Comparison of ENCODE assay signal across 21 cellular contexts in the genomic region with DNA sequence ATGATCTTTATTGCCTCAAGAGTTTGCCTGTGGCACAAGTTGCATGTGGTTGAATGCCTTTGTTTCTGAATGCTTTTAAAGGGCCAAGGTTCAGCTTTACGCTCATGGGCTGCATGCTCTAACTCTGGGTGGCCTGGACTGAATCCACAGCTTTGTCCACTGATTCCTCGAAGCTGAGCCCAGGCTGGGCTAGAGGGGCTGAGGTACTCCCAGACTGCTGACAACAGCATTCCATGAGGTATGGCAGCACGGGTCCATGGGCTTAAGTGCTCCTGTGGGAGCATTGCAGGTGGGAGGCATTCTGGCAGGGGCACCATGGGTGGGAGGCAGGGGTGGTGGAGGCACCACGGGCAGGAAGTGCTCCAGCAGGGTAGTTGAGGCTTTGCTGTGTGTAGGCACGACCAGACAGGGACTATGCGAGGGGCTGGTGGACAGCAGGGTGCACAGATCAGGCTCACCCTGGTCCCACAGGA.
"Had no signal": no experiment of that assay in that cellular context is flagged by ENCODE, and none has a peak within 500 bp of the region (broad histone marks: within the 10 kb centered on the region; RNA-seq: fewer than 3 reads in every experiment).

No MANE protein-coding gene starts in this region.

- H3K27ac ChIP-seq: foreskin keratinocyte, lower lobe of right lung, spleen, thoracic aorta, VCaP had no signal

- H3K27me3 ChIP-seq: foreskin keratinocyte, spleen had no signal

- DNase-seq: activated CD4-positive, alpha-beta T cell treated with anti-CD3 and anti-CD28 coated beads for 1 hour; activated CD4-positive, alpha-beta T cell treated with anti-CD3 and anti-CD28 coated beads, Interleukin-2, amount 50 U/mL, for 1 hour; activated gamma-delta T cell treated with Interleukin-2 at 50 U/mL for 16 hours; activated T-cell treated with anti-CD3 and anti-CD28 coated beads, Interleukin-2, amount 50 U/mL, for 1 hour; caudate nucleus; effector memory CD4-positive, alpha-beta T cell; foreskin keratinocyte; hypothalamus; lower lobe of right lung; mesendoderm; naive B cell; retina; spleen; stimulated activated CD4-positive, alpha-beta T cell treated with anti-CD3 and anti-CD28 coated beads, Interleukin-4, amount 100 ng/mL, for 1 hour; stimulated activated naive CD4-positive, alpha-beta T cell treated with Interleukin-2 at 50 U/mL for 16 hours; T-cell had no signal

- H3K36me3 ChIP-seq: lower lobe of right lung, thoracic aorta had no signal

- H3K4me1 ChIP-seq: foreskin keratinocyte, lower lobe of right lung, spleen had no signal

- ATAC-seq: foreskin keratinocyte, T-cell had no signal

- H3K27me3 Mint-ChIP-seq: activated naive CD4-positive, alpha-beta T cell treated with anti-CD3 and anti-CD28 coated beads, Interleukin-2, amount 50 U/mL, for 24 hours; brain; naive B cell; T-cell had no signal

- H3K27ac Mint-ChIP-seq: activated naive CD4-positive, alpha-beta T cell treated with anti-CD3 and anti-CD28 coated beads, Interleukin-2, amount 50 U/mL, for 24 hours; brain; naive B cell; T-cell; T-helper 2 cell treated with Interferon-gamma antibody and Interleukin-4, amounts not matched to agents 5 μg/mL and 100 μg/mL, for 36 hours had no signal

- H3K4me3 Mint-ChIP-seq: activated naive CD4-positive, alpha-beta T cell treated with anti-CD3 and anti-CD28 coated beads, Interleukin-2, amount 50 U/mL, for 24 hours; brain; naive B cell; T-cell; T-helper 2 cell treated with Interferon-gamma antibody and Interleukin-4, amounts not matched to agents 5 μg/mL and 100 μg/mL, for 36 hours had no signal

- H3K9me3 ChIP-seq: thoracic aorta had no signal

- H3K4me1 Mint-ChIP-seq: activated naive CD4-positive, alpha-beta T cell treated with anti-CD3 and anti-CD28 coated beads, Interleukin-2, amount 50 U/mL, for 24 hours; brain; naive B cell; T-cell had no signal

- H3K4me3 ChIP-seq: lower lobe of right lung, spleen, thoracic aorta had no signal
